ENCODE assay signal across 7 cellular contexts in the genomic region with DNA sequence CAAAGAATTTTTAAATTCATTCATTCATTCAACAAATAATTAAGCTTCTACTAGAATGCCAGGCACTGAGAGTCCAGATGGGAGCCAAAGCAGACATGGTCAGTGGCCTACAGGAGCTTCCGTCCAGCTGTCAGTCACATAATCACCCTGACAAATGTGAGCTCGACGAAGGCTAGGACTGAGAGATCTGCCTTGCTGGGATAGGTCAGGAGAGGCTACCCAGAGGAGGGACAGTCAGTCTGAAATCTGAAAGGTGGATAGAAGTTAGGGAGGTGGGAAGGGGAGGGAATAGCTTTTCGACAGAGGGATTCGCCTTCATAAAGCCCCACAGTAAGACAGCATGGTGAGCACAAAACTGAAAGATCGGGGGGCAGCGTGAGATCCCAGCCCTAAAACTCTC. TPM values are rescaled to one million over a fixed set of nuclear protein-coding genes. Genes with fewer than 3 reads are reported as not detected.
DNase-seq lines count a peak whose midpoint lies in the region; ATAC-seq and TF ChIP-seq lines count a peak whose summit lies in the region.

No MANE protein-coding gene starts in this region.

- BruUV-seq in PC-3 (replicated peaks; lab: Mats Ljungman, UMichigan) = no TSS peak

- no peak for ATAC-seq in PC-3

- H3K27ac ChIP-seq in PC-3 (ENCODE audit: low read length) (peak overlapping the region; percentile 77), colonic mucosa (peak overlapping the region; percentile 84), muscle layer of colon (ENCODE audit: low read depth, low read length) (peak overlapping the region; percentile 92), thyroid gland (peak overlapping the region; percentile 96 to 98 (median 98))

- no peaks in the 10 kb centered on the region; the same call in 1 of the 2 replicates for H3K36me3 ChIP-seq in PC-3 (ENCODE audit: low read depth, low read length)
- H3K36me3 ChIP-seq in colonic mucosa = no peaks in the 10 kb centered on the region
- H3K36me3 ChIP-seq in muscle layer of colon (ENCODE audit: insufficient read depth, low read length) = peaks cover 11% of the 10 kb centered on the region
- peaks cover 0 to 4% of the 10 kb centered on the region in 2 donors for H3K36me3 ChIP-seq in thyroid gland

- H3K9me3 ChIP-seq in PC-3 (ENCODE audit: low read length) (no peaks in the 10 kb centered on the region), colonic mucosa (no peaks in the 10 kb centered on the region), muscle layer of colon (ENCODE audit: low read length) (no peaks in the 10 kb centered on the region), thyroid gland (no peaks in the 10 kb centered on the region)

- no peak overlapping the region for H3K4me3 ChIP-seq in PC-3 (ENCODE audit: low read length)
- no peak overlapping the region for H3K4me3 ChIP-seq in colonic mucosa
- no peak overlapping the region for H3K4me3 ChIP-seq in muscle layer of colon (ENCODE audit: low read depth in 1 of 2, low read length in 2 of 2)
- no peak overlapping the region for H3K4me3 ChIP-seq in thyroid gland (replicated peaks in 1 of 3)

- H3K79me2 ChIP-seq in PC-3 (ENCODE audit: low read length) = peaks cover 51% of the 10 kb centered on the region

- H3K4me1 ChIP-seq in PC-3 (ENCODE audit: insufficient read depth, low read length) (peaks cover 38% of the 10 kb centered on the region), colonic mucosa (peaks cover 32% of the 10 kb centered on the region), muscle layer of colon (ENCODE audit: insufficient read depth, low read length) (peaks cover 78% of the 10 kb centered on the region), thyroid gland (peaks cover 82 to 90% of the 10 kb centered on the region in 2 donors)

- no peak for DNase-seq in PC-3
- no peak for DNase-seq in colonic mucosa
- DNase-seq in thyroid gland = no peak
- no peak for DNase-seq in dedifferentiated amniotic fluid mesenchymal stem cell (ENCODE audit: extremely low spot score)
- DNase-seq in COR-L47 (lab: John Stamatoyannopoulos, UW) = no peak
- DNase-seq in activated gamma-delta T cell treated with Interleukin-2 at 50 U/mL for 16 hours = no peak

- peak overlapping the region; percentile 34 for H3K4me2 ChIP-seq in PC-3 (ENCODE audit: low read length)

- CTCF ChIA-PET in PC-3 (lab: Charles Lee) = interaction anchor here (0.6 kb wide), 1 partner anchor 350 kb away, joined by 3 read pairs; no protein-coding TSS in a partner anchor

- intact Hi-C loops in PC-3 (cut with micrococcal nuclease) = no loop called here
- intact Hi-C loops in colonic mucosa (cut with DNase I) = no loop called here
- intact Hi-C loops in thyroid gland (cut with DNase I) = loop anchor here (10.0 kb wide), 1 partner anchor 67 kb away; a partner anchor contains a TSS

- H3F3A ChIP-seq in PC-3 (ENCODE audit: low read length, unreplicated experiment) = no peaks in the 10 kb centered on the region

- POLR2A ChIA-PET in PC-3 (lab: Charles Lee; ENCODE audit: unreplicated experiment) = interaction anchor here (0.5 kb wide), 1 partner anchor 195 kb away, joined by 6 read pairs; no protein-coding TSS in a partner anchor

- H2AFZ ChIP-seq in PC-3 (ENCODE audit: low read length) = no peak overlapping the region

- H3K27me3 ChIP-seq in PC-3 (ENCODE audit: low read length) (no peaks in the 10 kb centered on the region), colonic mucosa (no peaks in the 10 kb centered on the region), muscle layer of colon (ENCODE audit: control insufficient read depth in 1 of 2, insufficient read depth in 2 of 2, low read length in 2 of 2) (no peaks in the 10 kb centered on the region), thyroid gland (no peaks in the 10 kb centered on the region)

- no peaks in the 10 kb centered on the region for H3K9me2 ChIP-seq in PC-3 (replicated peaks; ENCODE audit: low read length)

- TF ChIP-seq CTCF in PC-3 (conservative IDR thresholded peaks at IDR 0.05; ENCODE audit: low read depth, low read length) (no peak), colonic mucosa (IDR thresholded peaks at IDR 0.05) (no peak), thyroid gland (IDR thresholded peaks at IDR 0.05) (no peak)

- no peaks in the 10 kb centered on the region for H4K20me1 ChIP-seq in PC-3 (ENCODE audit: low read length)

- peak overlapping the region; percentile 10; the same call in 1 of the 2 replicates for H3K9ac ChIP-seq in PC-3 (ENCODE audit: low read length)
- H3K9ac ChIP-seq in colonic mucosa (ENCODE audit: low read depth in 2 of 2, low read length in 2 of 2) = no peak overlapping the region
- no peak overlapping the region for H3K9ac ChIP-seq in muscle layer of colon (ENCODE audit: low read length)

- TF ChIP-seq POLR2A in thyroid gland (IDR thresholded peaks at IDR 0.05) = no peak

- 88 to 93% methylated on average over 7 of the region's 7 CpGs for WGBS in thyroid gland, 2 donors

RNA-seq across cellular contexts. Expression of a gene that starts 8.3 kb away (rescaled TPM):
- 54.6 and 69.2 TPM in 2 replicates for total RNA-seq in PC-3 (2014; rRNA removed)
- total RNA-seq in colonic mucosa = 10 to 100 TPM; 58.0 to 61.9 TPM
- 100 to 1,000 TPM; 297 to 533 (median 441) TPM for total RNA-seq in thyroid gland

RNA-seq across cellular contexts. Expression of a gene that starts 40.6 kb away (rescaled TPM):
- total RNA-seq in PC-3 (2014; rRNA removed) (241 and 306 TPM in 2 replicates), colonic mucosa (100 to 1,000 TPM; 233 to 264 TPM), thyroid gland (100 to 1,000 TPM; 196 to 297 (median 260) TPM)
